ENCODE assay signal across 8 cellular contexts in the genomic region with DNA sequence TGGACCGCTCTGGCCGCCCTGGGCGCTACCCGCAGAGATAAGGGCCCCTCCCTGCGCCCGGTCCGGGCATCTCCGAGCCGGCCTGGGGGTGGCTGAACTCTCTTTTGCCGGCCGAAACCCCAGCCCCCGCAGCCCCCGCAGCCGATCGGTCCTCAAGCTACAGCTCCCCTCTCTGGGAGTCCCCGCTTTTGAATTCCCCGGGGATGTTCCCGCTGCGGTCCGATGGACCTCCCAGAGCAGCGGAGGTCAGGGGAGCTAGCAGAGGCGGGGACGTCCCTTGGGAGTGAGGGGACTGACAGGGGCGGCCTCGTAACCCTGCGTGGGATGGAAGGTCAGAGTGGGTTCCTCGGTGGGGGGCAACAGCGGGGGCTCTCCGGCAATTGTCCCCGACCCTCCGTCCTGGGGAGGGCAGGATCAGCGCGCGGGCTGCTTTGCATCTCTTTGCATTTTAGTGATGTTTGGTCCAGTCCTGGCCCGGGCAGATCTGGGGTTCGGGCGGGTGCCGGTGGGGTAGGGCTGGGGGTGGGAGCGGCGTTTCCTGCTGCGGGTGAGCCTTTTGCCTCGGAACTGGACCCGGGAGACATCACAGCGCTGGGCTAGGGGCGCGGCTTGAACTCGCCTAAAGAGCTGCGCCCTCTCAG. TPM values are rescaled to one million over a fixed set of nuclear protein-coding genes. Genes with fewer than 3 reads are reported as not detected.
A peak's percentile ranks its signal among the peaks of the same experiment; 100 is the strongest.
DNase-seq lines count a peak whose midpoint lies in the region; ATAC-seq lines count a peak whose summit lies in the region.

A gene with protein sequence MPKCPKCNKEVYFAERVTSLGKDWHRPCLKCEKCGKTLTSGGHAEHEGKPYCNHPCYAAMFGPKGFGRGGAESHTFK (plus strand): TSS at position 554 of the 641 bp plus-strand sequence. CDS start 374 bp downstream, outside the sequence.

- no peaks in the 10 kb centered on the region for H3K27me3 Mint-ChIP-seq in activated T-cell treated with anti-CD3 and anti-CD28 coated beads, Interleukin-2, amount 50 U/mL, for 72 hours (ENCODE audit: low read depth)

- H3K4me3 ChIP-seq in duodenal mucosa (ENCODE audit: low read depth in 1 of 2, low read length in 2 of 2) (peak within 1 kb of the TSS; percentile 65 to 78), mucosa of stomach (ENCODE audit: low read length) (peak within 1 kb of the TSS; percentile 80), urinary bladder (ENCODE audit: low read depth, low read length) (peak within 1 kb of the TSS; percentile 39)

- 12% methylated on average over 48 of the region's 48 CpGs for WGBS in urinary bladder

- no peaks in the 10 kb centered on the region for H3K9me3 ChIP-seq in duodenal mucosa (ENCODE audit: control insufficient read depth in 1 of 2, low read length in 2 of 2)
- no peaks in the 10 kb centered on the region for H3K9me3 ChIP-seq in mucosa of stomach (ENCODE audit: control insufficient read depth, low read length)

- H3K9me3 Mint-ChIP-seq in activated T-cell treated with anti-CD3 and anti-CD28 coated beads, Interleukin-2, amount 50 U/mL, for 72 hours, result no peaks in the 10 kb centered on the region

- H3K27ac ChIP-seq in duodenal mucosa (ENCODE audit: low read depth, low read length), result peak within 1 kb of the TSS; percentile 75
- H3K27ac ChIP-seq in urinary bladder (ENCODE audit: low read depth), result peak within 1 kb of the TSS; percentile 41

- H3K4me3 Mint-ChIP-seq in activated T-cell treated with anti-CD3 and anti-CD28 coated beads, Interleukin-2, amount 50 U/mL, for 72 hours, result peak within 1 kb of the TSS; percentile 87 to 95

- DNase-seq in activated T-cell treated with anti-CD3 and anti-CD28 coated beads, Interleukin-2, amount 50 U/mL, for 72 hours, result no peak
- DNase-seq in activated T-cell treated with anti-CD3 and anti-CD28 coated beads for 4 hours (no peak), NCI-H146 treated with DMSO at 0.1 percent for 48 hours (lab: John Stamatoyannopoulos, UW; ENCODE audit: unreplicated experiment) (no peak)
- DNase-seq in activated CD4-positive, alpha-beta T cell treated with anti-CD3 and anti-CD28 coated beads for 1 hour, result no peak

- H3K9ac ChIP-seq in duodenal mucosa (ENCODE audit: low read depth in 1 of 2, low read length in 2 of 2), result peak within 1 kb of the TSS; percentile 71 to 81
- H3K9ac ChIP-seq in mucosa of stomach (ENCODE audit: low read length), result peak within 1 kb of the TSS; percentile 80

- no peak for ATAC-seq in activated T-cell treated with anti-CD3 and anti-CD28 coated beads, Interleukin-2, amount 50 U/mL, for 72 hours (replicated peaks in 1 of 2)
- ATAC-seq in HG03108 (IDR thresholded peaks at IDR 0.05; ENCODE audit: unreplicated experiment), result no peak

- H3K4me1 ChIP-seq in duodenal mucosa (ENCODE audit: control insufficient read depth in 1 of 2, insufficient read depth in 2 of 2, low read length in 2 of 2) (peaks cover 50 to 72% of the 10 kb centered on the region in 2 donors), mucosa of stomach (ENCODE audit: control insufficient read depth, insufficient read depth, low read length) (peaks cover 76% of the 10 kb centered on the region), urinary bladder (ENCODE audit: insufficient read depth) (no peaks in the 10 kb centered on the region)

- no peaks in the 10 kb centered on the region for H3K36me3 Mint-ChIP-seq in activated T-cell treated with anti-CD3 and anti-CD28 coated beads, Interleukin-2, amount 50 U/mL, for 72 hours (ENCODE audit: insufficient read depth in 2 of 2)

- peaks cover 55% of the 10 kb centered on the region for H3K4me1 Mint-ChIP-seq in activated T-cell treated with anti-CD3 and anti-CD28 coated beads, Interleukin-2, amount 50 U/mL, for 72 hours (ENCODE audit: low read depth)

- no peak within 1 kb of the TSS for H3K27ac Mint-ChIP-seq in activated T-cell treated with anti-CD3 and anti-CD28 coated beads, Interleukin-2, amount 50 U/mL, for 72 hours

- H3K36me3 ChIP-seq in duodenal mucosa (ENCODE audit: control insufficient read depth in 1 of 2, insufficient read depth in 2 of 2, low read length in 2 of 2), result no peaks in the 10 kb centered on the region
- H3K36me3 ChIP-seq in mucosa of stomach (ENCODE audit: control insufficient read depth, insufficient read depth, low read length), result no peaks in the 10 kb centered on the region
- no peaks in the 10 kb centered on the region for H3K36me3 ChIP-seq in urinary bladder (ENCODE audit: insufficient read depth)

- peaks cover 0 to 6% of the 10 kb centered on the region in 2 donors for H3K27me3 ChIP-seq in duodenal mucosa (ENCODE audit: control insufficient read depth in 1 of 2, insufficient read depth in 2 of 2, low read length in 2 of 2)
- no peaks in the 10 kb centered on the region for H3K27me3 ChIP-seq in mucosa of stomach (ENCODE audit: control insufficient read depth, insufficient read depth, low read length)

RNA-seq across cellular contexts. Expression of the gene that starts here (rescaled TPM):
- 100 to 1,000 TPM; 146 to 174 TPM for total RNA-seq in activated T-cell treated with anti-CD3 and anti-CD28 coated beads, Interleukin-2, amount 50 U/mL, for 72 hours
- total RNA-seq in urinary bladder, result 9.4 TPM
- polyA plus RNA-seq in urinary bladder, result 92.4 TPM

Comparison
In these comparisons a context has a peak if more than half of its experiments do, and no peak if none do; other contexts are left out.
1. RNA of the gene that starts here (total RNA-seq): 146 to 174 TPM in activated T-cell treated with anti-CD3 and anti-CD28 coated beads, Interleukin-2, amount 50 U/mL, for 72 hours; 9.4 TPM in urinary bladder (single experiment); every median in the first group is over 10 times any median in the second.
2. Peak in every context shown above with its lines, with median percentiles within 50 percentile points of each other: H3K4me3 ChIP-seq.